In genomic region chr19:14556662-14557188, GRCh38 we compare ENCODE assay signal across 1 cellular context.
TF ChIP-seq lines count a peak whose summit lies in the region.

No MANE protein-coding gene starts in this region.

TF ChIP-seq in IMR-90, 13 proteins besides CTCF, POLR2A, EP300 and RAD21:
- TF ChIP-seq BHLHE40 (IDR thresholded peaks at IDR 0.05; ENCODE audit: low read depth, low read length) (no peak), SMC3 (IDR thresholded peaks at IDR 0.05; ENCODE audit: low read depth, low read length) (peak; percentile 64), ELK1 (IDR thresholded peaks at IDR 0.05; ENCODE audit: borderline replicate concordance, low read depth, low read length) (no peak), NFE2L2 (IDR thresholded peaks at IDR 0.05; ENCODE audit: low read depth, low read length) (no peak), USF2 (IDR thresholded peaks at IDR 0.05; ENCODE audit: low read depth, low read length) (no peak), RCOR1 (IDR thresholded peaks at IDR 0.05; ENCODE audit: insufficient replicate concordance, low read length) (peak; percentile 52), MXI1 (IDR thresholded peaks at IDR 0.05; ENCODE audit: borderline replicate concordance, low read depth, low read length) (no peak)
